Comparison of ENCODE assay signal across 8 cellular contexts in genomic region chr9:38392235-38393127, GRCh38. TPM values are rescaled to one million over a fixed set of nuclear protein-coding genes. Genes with fewer than 3 reads are reported as not detected.
A peak's percentile ranks its signal among the peaks of the same experiment; 100 is the strongest.
DNase-seq lines count a peak whose midpoint lies in the region; ATAC-seq and TF ChIP-seq lines count a peak whose summit lies in the region.

TSS of gene ALDH1B1 (plus strand) at chr9:38392702. CDS start at chr9:38395749, 3,047 bp downstream.

- H3K27ac ChIP-seq in OCI-LY3 (ENCODE audit: low read length): peak within 1 kb of the TSS; percentile 42
- peak within 1 kb of the TSS; percentile 89 to 96 (median 90) for H3K27ac ChIP-seq in esophagus muscularis mucosa (replicated peaks in 1 of 4)
- peak within 1 kb of the TSS; percentile 88 for H3K27ac ChIP-seq in muscle layer of duodenum (ENCODE audit: low read length)

- peak within 1 kb of the TSS; percentile 96 for H2AFZ ChIP-seq in OCI-LY3 (ENCODE audit: low read depth, low read length)

- TF ChIP-seq CTCF in OCI-LY3 (IDR thresholded peaks at IDR 0.05; ENCODE audit: low read depth, low read length) (peak; percentile 33), esophagus muscularis mucosa (IDR thresholded peaks at IDR 0.05) (peak in 2 of 3 experiments; percentile 4 to 8)

- H4K20me1 ChIP-seq in OCI-LY3 (ENCODE audit: insufficient read depth, low read length): no peaks in the 10 kb centered on the region

- H3K4me3 ChIP-seq in OCI-LY3 (ENCODE audit: low read length) (peak within 1 kb of the TSS; percentile 94), esophagus muscularis mucosa (peak within 1 kb of the TSS; percentile 66 to 88 (median 78)), muscle layer of duodenum (ENCODE audit: low read depth in 1 of 2, low read length in 2 of 2) (peak within 1 kb of the TSS; percentile 81 to 85)

- peaks cover 28% of the 10 kb centered on the region for H3K79me2 ChIP-seq in OCI-LY3 (ENCODE audit: low read length)

- TF ChIP-seq EP300 in esophagus muscularis mucosa (IDR thresholded peaks at IDR 0.05): no peak

- WGBS in esophagus muscularis mucosa: 1% methylated on average over 54 of the region's 58 CpGs

- peak; percentile 97 for ATAC-seq in GM19463 (IDR thresholded peaks at IDR 0.05; ENCODE audit: unreplicated experiment)

- DNase-seq in D341Med (ENCODE audit: low spot score) (peak; percentile 94), HK-2 (ENCODE audit: unreplicated experiment) (peak; percentile 82), activated T-cell treated with anti-CD3 and anti-CD28 coated beads for 4 hours (peak; percentile 21), esophagus muscularis mucosa (ENCODE audit: extremely low spot score) (peak; percentile 96)
- peak; percentile 58 to 64 for DNase-seq in stimulated activated CD8-positive, alpha-beta memory T cell treated with anti-CD3 and anti-CD28 coated beads, Interleukin-7, amount 100 ng/mL, for 48 hours (ENCODE audit: extremely low read depth in 1 of 2, low read depth in 1 of 2)

- TF ChIP-seq POLR2A in esophagus muscularis mucosa (IDR thresholded peaks at IDR 0.05; ENCODE audit: low read depth): peak; percentile 45

- H3K36me3 ChIP-seq in OCI-LY3 (replicated peaks; ENCODE audit: low read depth, low read length) (peaks cover 24% of the 10 kb centered on the region), esophagus muscularis mucosa (peaks cover 17 to 23% (median 22%) of the 10 kb centered on the region in 4 donors), muscle layer of duodenum (ENCODE audit: control insufficient read depth in 1 of 2, insufficient read depth in 2 of 2, low read length in 2 of 2) (peaks cover 16 to 21% of the 10 kb centered on the region in 2 donors)

- peak within 1 kb of the TSS; percentile 99 for H3K4me2 ChIP-seq in OCI-LY3 (ENCODE audit: low read length)

- intact Hi-C loops in esophagus muscularis mucosa (cut with DNase I): no loop called here

- peaks cover 10% of the 10 kb centered on the region for H3K4me1 ChIP-seq in OCI-LY3 (ENCODE audit: low read length)
- H3K4me1 ChIP-seq in esophagus muscularis mucosa: peaks cover 9 to 97% (median 90%) of the 10 kb centered on the region in 4 donors
- peaks cover 12 to 23% of the 10 kb centered on the region in 2 donors for H3K4me1 ChIP-seq in muscle layer of duodenum (ENCODE audit: control insufficient read depth in 1 of 2, insufficient read depth in 2 of 2, low read length in 2 of 2)

- peak within 1 kb of the TSS; percentile 94 for H3K9ac ChIP-seq in OCI-LY3 (ENCODE audit: low read length)

- H3K27me3 ChIP-seq in OCI-LY3 (ENCODE audit: low read depth, low read length): no peaks in the 10 kb centered on the region
- H3K27me3 ChIP-seq in esophagus muscularis mucosa: no peaks in the 10 kb centered on the region
- no peaks in the 10 kb centered on the region for H3K27me3 ChIP-seq in muscle layer of duodenum (ENCODE audit: low read depth, low read length)

- H3K9me3 ChIP-seq in OCI-LY3 (ENCODE audit: insufficient read depth, low read length): no peaks in the 10 kb centered on the region
- no peaks in the 10 kb centered on the region for H3K9me3 ChIP-seq in esophagus muscularis mucosa
- H3K9me3 ChIP-seq in muscle layer of duodenum (ENCODE audit: control insufficient read depth in 1 of 2, low read length in 2 of 2): no peaks in the 10 kb centered on the region

RNA-seq across cellular contexts. Expression of gene ALDH1B1, which starts in this region (rescaled TPM):
- total RNA-seq in esophagus muscularis mucosa: 100 to 1,000 TPM; 253 to 364 (median 272) TPM

Comparison
In these comparisons a context has a peak if more than half of its experiments do, and no peak if none do; other contexts are left out.
1. Peak in every context shown above with its lines: DNase-seq, ATAC-seq, H3K4me3 ChIP-seq and H3K27ac ChIP-seq.
2. DNase-seq: peak in every context shown above with its lines; median percentile 96 in esophagus muscularis mucosa; 94 in D341Med; 82 in HK-2; 61 in stimulated activated CD8-positive, alpha-beta memory T cell treated with anti-CD3 and anti-CD28 coated beads, Interleukin-7, amount 100 ng/mL, for 48 hours; 21 in activated T-cell treated with anti-CD3 and anti-CD28 coated beads for 4 hours.